Comparison of ENCODE assay signal across 1 cellular context in the genomic region with DNA sequence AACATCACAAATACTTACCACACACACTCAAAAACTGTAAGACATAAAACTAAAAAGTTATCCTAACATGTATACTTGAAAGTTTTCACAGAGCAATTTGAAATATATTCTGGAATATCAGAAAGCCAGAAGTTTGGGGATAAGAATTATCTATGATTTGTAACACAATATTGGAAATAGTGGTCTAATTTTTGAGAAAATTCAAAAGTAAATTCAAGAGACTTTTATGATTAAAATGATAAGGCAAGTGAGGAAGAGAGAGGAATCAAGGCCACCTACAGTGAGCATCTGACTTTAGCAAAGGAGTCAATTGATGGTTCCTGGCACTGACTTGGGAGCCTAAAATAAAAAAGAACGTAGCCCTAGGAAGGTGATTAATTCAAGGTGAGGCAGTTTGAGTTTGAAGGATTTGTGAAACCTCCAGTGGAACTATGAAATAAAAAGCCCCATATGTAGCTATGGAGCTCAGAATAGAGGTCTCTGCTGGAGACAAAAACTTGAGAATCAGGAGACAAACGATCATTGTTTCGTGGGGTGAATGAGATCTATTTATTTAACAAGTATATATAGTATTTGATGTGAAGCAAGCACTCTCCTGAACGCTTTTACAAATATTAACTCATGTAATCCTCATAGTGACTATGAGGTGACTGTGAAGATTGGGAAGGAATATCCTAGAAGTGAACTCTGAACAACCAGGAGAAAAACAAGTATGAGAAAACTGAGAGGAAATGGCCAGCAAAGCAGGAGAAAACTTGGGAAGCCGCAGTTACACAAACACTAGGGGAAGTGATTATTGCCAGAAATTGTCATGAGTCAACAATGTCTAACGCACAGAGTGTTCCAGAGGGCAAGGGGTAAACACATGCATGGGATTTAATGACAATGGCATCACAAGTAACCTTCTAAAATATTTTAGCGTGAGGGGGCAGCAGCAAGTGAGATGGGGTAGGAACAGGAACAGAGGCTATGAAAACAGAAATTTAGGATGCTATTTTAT.
TF ChIP-seq lines count a peak whose summit lies in the region.

No MANE protein-coding gene starts in this region.

TF ChIP-seq in HCT116, 20 proteins besides CTCF, POLR2A, EP300 and RAD21 (continued from another document):
- TF ChIP-seq, protein P1, sequence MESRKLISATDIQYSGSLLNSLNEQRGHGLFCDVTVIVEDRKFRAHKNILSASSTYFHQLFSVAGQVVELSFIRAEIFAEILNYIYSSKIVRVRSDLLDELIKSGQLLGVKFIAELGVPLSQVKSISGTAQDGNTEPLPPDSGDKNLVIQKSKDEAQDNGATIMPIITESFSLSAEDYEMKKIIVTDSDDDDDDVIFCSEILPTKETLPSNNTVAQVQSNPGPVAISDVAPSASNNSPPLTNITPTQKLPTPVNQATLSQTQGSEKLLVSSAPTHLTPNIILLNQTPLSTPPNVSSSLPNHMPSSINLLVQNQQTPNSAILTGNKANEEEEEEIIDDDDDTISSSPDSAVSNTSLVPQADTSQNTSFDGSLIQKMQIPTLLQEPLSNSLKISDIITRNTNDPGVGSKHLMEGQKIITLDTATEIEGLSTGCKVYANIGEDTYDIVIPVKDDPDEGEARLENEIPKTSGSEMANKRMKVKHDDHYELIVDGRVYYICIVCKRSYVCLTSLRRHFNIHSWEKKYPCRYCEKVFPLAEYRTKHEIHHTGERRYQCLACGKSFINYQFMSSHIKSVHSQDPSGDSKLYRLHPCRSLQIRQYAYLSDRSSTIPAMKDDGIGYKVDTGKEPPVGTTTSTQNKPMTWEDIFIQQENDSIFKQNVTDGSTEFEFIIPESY (IDR thresholded peaks at IDR 0.05; ENCODE audit: extremely low read depth, insufficient replicate concordance, low read length) = no peak
- TF ChIP-seq EZH2 (IDR thresholded peaks at IDR 0.05) = no peak
- no peak for TF ChIP-seq TCF7L2 (IDR thresholded peaks at IDR 0.05; ENCODE audit: borderline replicate concordance, extremely low read depth, insufficient read depth, insufficient read length)
- no peak for TF ChIP-seq EGR1 (IDR thresholded peaks at IDR 0.05; ENCODE audit: low read depth)
- peak; percentile 71 for TF ChIP-seq CEBPB (IDR thresholded peaks at IDR 0.05; ENCODE audit: low read depth)
- TF ChIP-seq, protein P2, sequence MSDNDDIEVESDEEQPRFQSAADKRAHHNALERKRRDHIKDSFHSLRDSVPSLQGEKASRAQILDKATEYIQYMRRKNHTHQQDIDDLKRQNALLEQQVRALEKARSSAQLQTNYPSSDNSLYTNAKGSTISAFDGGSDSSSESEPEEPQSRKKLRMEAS (IDR thresholded peaks at IDR 0.05) = peak; percentile 61
- TF ChIP-seq YY1 (IDR thresholded peaks at IDR 0.05; ENCODE audit: extremely low read depth, insufficient replicate concordance, low read depth, low read length) = peak; percentile 5
- TF ChIP-seq SIN3A (IDR thresholded peaks at IDR 0.05; ENCODE audit: low read depth) = peak; percentile 37; the same call in 1 of the 2 replicates
- peak; percentile 75 for TF ChIP-seq SP1 (IDR thresholded peaks at IDR 0.05; ENCODE audit: low read depth)
- no peak for TF ChIP-seq ELF1 (IDR thresholded peaks at IDR 0.05; ENCODE audit: borderline replicate concordance, low read depth)
- peak; percentile 67 for TF ChIP-seq FOSL1 (IDR thresholded peaks at IDR 0.05; ENCODE audit: low read depth)
- no peak for TF ChIP-seq EZH2phosphoT487 (IDR thresholded peaks at IDR 0.05; ENCODE audit: borderline replicate concordance)
